12 cellular contexts compared by ENCODE assay signal in genomic region chr4:105149771-105150170, GRCh38. TPM values are rescaled to one million over a fixed set of nuclear protein-coding genes. Genes with fewer than 3 reads are reported as not detected.
DNase-seq lines count a peak whose midpoint lies in the region; ATAC-seq, FAIRE-seq and TF ChIP-seq lines count a peak whose summit lies in the region.
"Had no signal": no experiment of that assay in that cellular context is flagged by ENCODE, and none has a peak within 500 bp of the region (broad histone marks: within the 10 kb centered on the region; RNA-seq: fewer than 3 reads in every experiment).

No MANE protein-coding gene starts in this region.

- peaks cover 24% of the 10 kb centered on the region for H3K4me1 ChIP-seq in ACC112 (ENCODE audit: control insufficient read depth, insufficient read depth, low read length, unreplicated experiment)
- no peaks in the 10 kb centered on the region for H3K4me1 ChIP-seq in GM12878 (ENCODE audit: control insufficient read depth, insufficient read depth, low read length)
- H3K4me1 ChIP-seq in mesenchymal stem cell (ENCODE audit: control insufficient read depth, insufficient read depth, low read depth, low read length): peaks cover 7% of the 10 kb centered on the region
- peaks cover 11 to 40% (median 36%) of the 10 kb centered on the region in 4 donors for H3K4me1 ChIP-seq in esophagus muscularis mucosa

- no peak overlapping the region for H2AK5ac ChIP-seq in mesenchymal stem cell (ENCODE audit: low read length, severe bottlenecking)

- peaks cover 6% of the 10 kb centered on the region for H3K79me1 ChIP-seq in mesenchymal stem cell (replicated peaks; ENCODE audit: low read length, poor library complexity, severe bottlenecking)

- H3K9ac ChIP-seq in GM12878 (ENCODE audit: control insufficient read depth, insufficient read depth, low read length) (peak overlapping the region; percentile 30; the same call in 1 of the 2 replicates), mesenchymal stem cell (ENCODE audit: low read length) (no peak overlapping the region)

- ATAC-seq in GM12878 (no peak), memory B cell (ENCODE audit: low read depth) (no peak), Right ventricle myocardium inferior (no peak)

- no peaks in the 10 kb centered on the region for H3K36me3 ChIP-seq in ACC112 (ENCODE audit: insufficient read depth, low read length)
- H3K36me3 ChIP-seq in GM12878 (ENCODE audit: control insufficient read depth in 2 of 2, insufficient read depth in 2 of 2, low read length in 1 of 2): peaks cover 0 to 5% of the 10 kb centered on the region in 2 experiments; a peak in 1 of 4 replicates
- no peaks in the 10 kb centered on the region for H3K36me3 ChIP-seq in mesenchymal stem cell (ENCODE audit: control insufficient read depth in 1 of 2, insufficient read depth in 2 of 2, low read depth in 1 of 2, low read length in 2 of 2)
- no peaks in the 10 kb centered on the region for H3K36me3 ChIP-seq in esophagus muscularis mucosa

- TF ChIP-seq EP300 in GM12878 (IDR thresholded peaks at IDR 0.05; ENCODE audit: borderline replicate concordance in 1 of 2, control insufficient read depth in 1 of 2, low read depth in 2 of 2, low read length in 2 of 2): no peak
- no peak for TF ChIP-seq EP300 in esophagus muscularis mucosa (IDR thresholded peaks at IDR 0.05)

- intact Hi-C loops in GM12878 (cut with micrococcal nuclease; ENCODE audit: unreplicated experiment): loop anchor here (5.0 to 10.0 kb wide), 5 partner anchors 182 to 1085 kb away; partner anchors contain the start of gene CXXC4
- intact Hi-C loops in esophagus muscularis mucosa (cut with DNase I): loop anchor here (10.0 kb wide), 2 partner anchors 95 to 1165 kb away; partner anchors contain the start of genes AIMP1 and TBCK
- intact Hi-C loops in Right ventricle myocardium inferior (cut with DNase I): loop anchor here (2.0 kb wide), 1 partner anchor 41 kb away; no protein-coding TSS in a partner anchor

- RAD21 ChIA-PET in GM12878 (lab: Charles Lee; ENCODE audit: unreplicated experiment): no interaction called here

- H3K4me2 ChIP-seq in GM12878 (ENCODE audit: control insufficient read depth, insufficient read depth) (peak overlapping the region; percentile 75), mesenchymal stem cell (ENCODE audit: low read length, poor library complexity, severe bottlenecking) (no peak overlapping the region)

- no TSS peak for BruUV-seq in GM12878 (replicated peaks; lab: Mats Ljungman, UMichigan)

- H3K9me3 Mint-ChIP-seq in memory B cell: no peaks in the 10 kb centered on the region

- H4K20me1 ChIP-seq in GM12878 (ENCODE audit: control insufficient read depth, insufficient read depth): no peaks in the 10 kb centered on the region

- no peak overlapping the region for H2BK15ac ChIP-seq in mesenchymal stem cell (ENCODE audit: low read depth, poor library complexity, severe bottlenecking)

- H3K36me3 Mint-ChIP-seq in memory B cell: peaks cover 2% of the 10 kb centered on the region

- H3K4me1 Mint-ChIP-seq in memory B cell: peaks cover 31% of the 10 kb centered on the region

- H3K79me2 ChIP-seq in ACC112 (ENCODE audit: control insufficient read depth, insufficient read depth, low read length, unreplicated experiment) (peaks cover 66% of the 10 kb centered on the region), GM12878 (ENCODE audit: control insufficient read depth, insufficient read depth, low read length) (peaks cover 97% of the 10 kb centered on the region)

- in situ Hi-C loops in GM12878 (cut with MboI): no loop called here

- H4K8ac ChIP-seq in mesenchymal stem cell (ENCODE audit: low read length): no peak overlapping the region

- H3K27ac ChIP-seq in ACC112 (ENCODE audit: low read depth, low read length): no peak overlapping the region
- H3K27ac ChIP-seq in GM12878 (ENCODE audit: control insufficient read depth, insufficient read depth): peak overlapping the region; percentile 96
- H3K27ac ChIP-seq in mesenchymal stem cell (ENCODE audit: low read length, poor library complexity, severe bottlenecking): no peak overlapping the region
- no peak overlapping the region for H3K27ac ChIP-seq in esophagus muscularis mucosa (replicated peaks in 1 of 4)

- no peak overlapping the region for H2AFZ ChIP-seq in ACC112 (ENCODE audit: low read length, unreplicated experiment)
- no peak overlapping the region for H2AFZ ChIP-seq in GM12878 (ENCODE audit: control insufficient read depth, low read depth, low read length)
- no peak overlapping the region for H2AFZ ChIP-seq in mesenchymal stem cell (ENCODE audit: low read depth, low read length)

- TF ChIP-seq CTCF in GM12865 (IDR thresholded peaks at IDR 0.05; ENCODE audit: insufficient read depth, low read depth, low read length, missing control alignments): no peak
- no peak for TF ChIP-seq CTCF in GM12878 (IDR thresholded peaks at IDR 0.05 in 2 of 3, conservative IDR thresholded peaks at IDR 0.05 in 1 of 3; ENCODE audit: control insufficient read depth in 2 of 3, extremely low read depth in 1 of 3, insufficient read depth in 1 of 3, low read depth in 3 of 3, low read length in 3 of 3)
- no peak for TF ChIP-seq CTCF in esophagus muscularis mucosa (IDR thresholded peaks at IDR 0.05)

- no peak overlapping the region for H2BK120ac ChIP-seq in mesenchymal stem cell (ENCODE audit: low read depth, low read length)

- no peaks in the 10 kb centered on the region; the same call in 2 of the 3 replicates for H3K9me3 ChIP-seq in GM12878 (replicated peaks; ENCODE audit: control insufficient read depth, insufficient read depth, low read length)
- H3K9me3 ChIP-seq in mesenchymal stem cell (ENCODE audit: control insufficient read depth, low read length): no peaks in the 10 kb centered on the region
- no peaks in the 10 kb centered on the region for H3K9me3 ChIP-seq in esophagus muscularis mucosa

- no peak overlapping the region for H3K23ac ChIP-seq in mesenchymal stem cell (ENCODE audit: low read length in 2 of 2)

- FAIRE-seq in GM12878 (lab: Jason Lieb, UNC): no peak

- DNase-seq in GM12865 (ENCODE audit: low read depth) (no peak), GM12878 (ENCODE audit: low read depth, low spot score) (no peak), memory B cell (ENCODE audit: low spot score in 2 of 2) (no peak), EL (no peak), mesenchymal stem cell (no peak), esophagus muscularis mucosa (ENCODE audit: extremely low spot score) (no peak), Right ventricle myocardium inferior (ENCODE audit: missing footprints) (no peak)
- DNase-seq: islet precursor cell, NCI-H1436, NCI-H748 treated with DMSO at 0.1 percent for 48 hours, T-helper 1 cell had no signal

- TF ChIP-seq POLR2A in GM12878 (IDR thresholded peaks at IDR 0.05; ENCODE audit: low read depth, low read length) (no peak), esophagus muscularis mucosa (IDR thresholded peaks at IDR 0.05; ENCODE audit: low read depth) (no peak)

- H3K27me3 ChIP-seq in ACC112 (ENCODE audit: insufficient read depth, low read length) (no peaks in the 10 kb centered on the region), GM12878 (replicated peaks in 1 of 2; ENCODE audit: control insufficient read depth in 2 of 2, insufficient read depth in 2 of 2, low read length in 1 of 2) (no peaks in the 10 kb centered on the region), mesenchymal stem cell (ENCODE audit: control insufficient read depth in 1 of 2, insufficient read depth in 1 of 2, low read length in 2 of 2) (no peaks in the 10 kb centered on the region), esophagus muscularis mucosa (no peaks in the 10 kb centered on the region)

- H3K27ac Mint-ChIP-seq in memory B cell: peak overlapping the region; percentile 67

- H3K4ac ChIP-seq in mesenchymal stem cell (ENCODE audit: low read depth in 1 of 2, low read length in 2 of 2): no peak overlapping the region

- H2BK12ac ChIP-seq in mesenchymal stem cell (ENCODE audit: low read length in 2 of 2): no peak overlapping the region

- H4K91ac ChIP-seq in mesenchymal stem cell (ENCODE audit: low read length): no peak overlapping the region

- H3K18ac ChIP-seq in mesenchymal stem cell (ENCODE audit: low read depth in 1 of 2, low read length in 2 of 2): no peak overlapping the region

- H3K4me3 Mint-ChIP-seq in memory B cell: peak overlapping the region; percentile 5

- no peak overlapping the region for H3K14ac ChIP-seq in mesenchymal stem cell (ENCODE audit: low read length in 2 of 2)

- H3K27me3 Mint-ChIP-seq in memory B cell: no peaks in the 10 kb centered on the region

- whole genome bisulfite sequencing in GM12878 (ENCODE audit: insufficient coverage, insufficient replicate concordance, low lambda C conversion rate, missing lambda C conversion rate): 100% methylated on average over 1 of the region's 1 CpG
- 100% methylated on average over 1 of the region's 1 CpG for WGBS in mesenchymal stem cell
- WGBS in esophagus muscularis mucosa: 87% methylated on average over 1 of the region's 1 CpG

- H3K4me3 ChIP-seq in ACC112 (ENCODE audit: low read depth, low read length): peak overlapping the region; percentile 90
- H3K4me3 ChIP-seq in GM12865 (ENCODE audit: low read depth, low read length): 0 out of 2 replicates have a peak overlapping the region, but pooled peaks have one; percentile 97
- peak overlapping the region; percentile 53 for H3K4me3 ChIP-seq in GM12878
- H3K4me3 ChIP-seq in mesenchymal stem cell (ENCODE audit: insufficient read depth in 1 of 2, low read depth in 1 of 2, low read length in 2 of 2): no peak overlapping the region
- no peak overlapping the region for H3K4me3 ChIP-seq in esophagus muscularis mucosa

- SMC1A ChIA-PET in GM12878 (lab: Charles Lee; ENCODE audit: uncharacterized antibody, unreplicated experiment): interaction anchor here (1.3 to 2.9 kb wide), 3 partner anchors 11 to 323 kb away, joined by 3 to 14 read pairs (median 4); no protein-coding TSS in a partner anchor

- H2BK5ac ChIP-seq in mesenchymal stem cell (ENCODE audit: low read depth, low read length, poor library complexity, severe bottlenecking): no peak overlapping the region

- TF ChIP-seq RAD21 in GM12878 (IDR thresholded peaks at IDR 0.05; ENCODE audit: insufficient read depth, low read depth, low read length): no peak

- POLR2A ChIA-PET in GM12878 (lab: Charles Lee): no interaction called here

- CTCF ChIA-PET in GM12878 (lab: Yijun Ruan, JAX): interaction anchor here (0.9 to 1.5 kb wide), 3 partner anchors 12 to 324 kb away, joined by 3 to 4 read pairs (median 3); partner anchors contain the start of gene PPA2

RNA-seq across cellular contexts. Expression of gene TET2, which starts 3.1 kb away (rescaled TPM):
- 303 and 314 TPM in 2 replicates for total RNA-seq in GM12878 (2013; cell fraction: nucleolus; rRNA removed)
- 39.5 and 50.8 TPM in 2 replicates for total RNA-seq in GM12878 (2014; rRNA removed)
- 49.0 TPM in 2 replicates for total RNA-seq in GM12878 (2014; rRNA removed; fragmentation: Illumina TruSeq; extraction: Trizol)
- 42.9 and 44.4 TPM in 2 replicates for total RNA-seq in GM12878 (2021)
- 6.6 TPM for polyA plus RNA-seq in GM12878 (2011; ENCODE audit: low read depth)
- polyA plus RNA-seq in GM12878 (2011; rRNA removed): 21.1 and 23.4 TPM in 2 replicates
- 9.7 and 10.7 TPM in 2 replicates for polyA plus RNA-seq in GM12878 (2011; cell fraction: cytosol; rRNA removed)
- 27.5 and 39.0 TPM in 2 replicates for polyA plus RNA-seq in GM12878 (2011; cell fraction: nucleus; rRNA removed)
- polyA plus RNA-seq in GM12878 (2012): 10.1 and 13.3 TPM in 2 replicates
- 25.7 and 29.4 TPM in 2 replicates for polyA plus RNA-seq in GM12878 (2014; fragmentation: Illumina TruSeq; extraction: Trizol)
- 1 to 10 TPM; 3.7 to 6.6 TPM for polyA plus RNA-seq in GM12878 (2014; fragmentation: Nextera tagmentation; extraction: Ambion mirVana)
- 16.0 and 18.5 TPM in 2 replicates for polyA plus RNA-seq in GM12878 (2014; rRNA removed)
- polyA plus RNA-seq in GM12878 (2016; fragmentation: Nextera tagmentation; extraction: Ambion mirVana): 10 to 100 TPM; 29.3 to 29.7 TPM
- polyA minus RNA-seq in GM12878 (2011; rRNA and poly(A)+ RNA removed): 108 and 145 TPM in 2 replicates
- polyA minus RNA-seq in GM12878 (2011; cell fraction: cytosol; rRNA and poly(A)+ RNA removed): 17.4 and 17.9 TPM in 2 replicates
- polyA minus RNA-seq in GM12878 (2011; cell fraction: nucleus; rRNA and poly(A)+ RNA removed): 140 and 183 TPM in 2 replicates
- 4.8 TPM for polyA plus RNA-seq in mesenchymal stem cell (2013, experiment 1 of 2)
- 4.6 TPM for polyA plus RNA-seq in mesenchymal stem cell (2013, experiment 2 of 2)
- total RNA-seq in esophagus muscularis mucosa: 10 to 100 TPM; 22.0 to 31.5 (median 28.0) TPM
- 12.1 TPM for total RNA-seq in Right ventricle myocardium inferior

Comparison
In these comparisons a context has a peak if more than half of its experiments do, and no peak if none do; other contexts are left out.
1. H3K4me3 ChIP-seq: peak in ACC112 (single experiment), GM12865 (single experiment) and GM12878 (single experiment); none in mesenchymal stem cell (0 of 2) and esophagus muscularis mucosa (0 of 4).